In genomic region chr10:71838264-71839211, GRCh38 we compare ENCODE assay signal across 1 cellular context.
TF ChIP-seq lines count a peak whose summit lies in the region.

No MANE protein-coding gene starts in this region.

TF ChIP-seq in SK-N-SH, 30 proteins besides CTCF, POLR2A, EP300 and RAD21 (continued from another document):
- TF ChIP-seq ZBTB33 (IDR thresholded peaks at IDR 0.05; ENCODE audit: borderline replicate concordance, low read depth): no peak
- no peak for TF ChIP-seq USF2 (IDR thresholded peaks at IDR 0.05; ENCODE audit: borderline replicate concordance, low read depth, low read length)
- TF ChIP-seq RFX5 (IDR thresholded peaks at IDR 0.05; ENCODE audit: low read length): no peak
- TF ChIP-seq NFIC (IDR thresholded peaks at IDR 0.05; ENCODE audit: borderline replicate concordance): no peak
- TF ChIP-seq SIN3A (IDR thresholded peaks at IDR 0.05; ENCODE audit: borderline replicate concordance, low read depth, low read length): no peak
- TF ChIP-seq PBX3 (IDR thresholded peaks at IDR 0.05): no peak
- no peak for TF ChIP-seq TEAD4 (IDR thresholded peaks at IDR 0.05; ENCODE audit: borderline replicate concordance, insufficient read depth)
- no peak for TF ChIP-seq POLR2AphosphoS5 (IDR thresholded peaks at IDR 0.05; ENCODE audit: low read depth, low read length)
